In the genomic region with DNA sequence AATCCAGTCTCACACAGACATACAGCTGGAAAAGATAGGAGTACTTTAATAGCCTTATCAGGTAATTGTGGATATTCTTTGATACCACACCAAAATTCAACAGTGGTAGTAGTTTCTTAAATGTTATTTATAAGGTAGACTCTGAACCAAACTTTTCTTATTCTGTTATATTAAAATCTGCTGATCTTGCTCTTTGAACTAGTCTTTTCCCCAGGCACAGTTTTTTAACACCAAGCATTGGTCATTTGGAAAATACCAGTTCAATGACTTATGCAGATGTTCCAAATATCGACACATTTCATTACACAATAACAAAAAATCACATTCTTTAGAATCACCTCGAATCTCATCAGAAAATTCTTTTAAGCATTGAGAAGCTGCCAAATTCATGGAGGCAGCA, we compare ENCODE assay signal across 29 cellular contexts.
"Had no signal": no experiment of that assay in that cellular context is flagged by ENCODE, and none has a peak within 500 bp of the region (broad histone marks: within the 10 kb centered on the region; RNA-seq: fewer than 3 reads in every experiment).

No MANE protein-coding gene starts in this region.

- DNase-seq: natural killer cell; occipital lobe; ovary; posterior cingulate gyrus; psoas muscle; right cardiac atrium; right lobe of liver; sigmoid colon; small intestine; stimulated activated CD4-positive, alpha-beta T cell treated with anti-CD3 and anti-CD28 coated beads, Interleukin-1b, Interleukin-23, amount 100 ng/mL, for 48 hours; stimulated activated CD4-positive, alpha-beta T cell treated with anti-CD3 and anti-CD28 coated beads, Interleukin-4, amount 100 ng/mL, for 1 hour; stimulated activated CD4-positive, alpha-beta T cell treated with anti-CD3 and anti-CD28 coated beads, Interleukin-4, amount 100 ng/mL, for 4 hours; stimulated activated CD8-positive, alpha-beta memory T cell treated with anti-CD3 and anti-CD28 coated beads, Interleukin-4, amount 100 ng/mL, for 48 hours; stimulated activated naive CD4-positive, alpha-beta T cell; stimulated activated naive CD8-positive, alpha-beta T cell treated with anti-CD3 and anti-CD28 coated beads, Interleukin-15, amount 100 ng/mL, for 72 hours; stimulated activated naive CD8-positive, alpha-beta T cell treated with anti-CD3 and anti-CD28 coated beads, Interleukin-15, Interleukin-2, amounts not matched to agents 100 U/mL and 50 U/mL, for 24 hours; substantia nigra; testis; tibial artery; transverse colon; upper lobe of right lung; uterus had no signal

- H3K9me3 Mint-ChIP-seq: natural killer cell; nephron; neural progenitor cell; stimulated activated memory B cell treated with anti-CD40 and anti-IgM and Interleukin-4, amounts not matched to agents 10 μg/mL and 1 μg/mL and 100 μg/mL, for 72 hours; stimulated activated naive CD8-positive, alpha-beta T cell treated with anti-CD3 and anti-CD28 coated beads, Interleukin-15, amount 100 ng/mL, for 72 hours; type B pancreatic cell had no signal

- FAIRE-seq: small intestine had no signal

- ATAC-seq: natural killer cell; psoas muscle; right cardiac atrium; stimulated activated memory B cell treated with anti-CD40 and anti-IgM and Interleukin-4, amounts not matched to agents 10 μg/mL and 1 μg/mL and 100 μg/mL, for 72 hours; stimulated activated naive CD8-positive, alpha-beta T cell treated with anti-CD3 and anti-CD28 coated beads, Interleukin-15, amount 100 ng/mL, for 72 hours; stimulated activated naive CD8-positive, alpha-beta T cell treated with anti-CD3 and anti-CD28 coated beads, Interleukin-15, Interleukin-2, amounts not matched to agents 100 U/mL and 50 U/mL, for 24 hours; upper lobe of right lung had no signal

- H3K4me3 ChIP-seq: neural progenitor cell, ovary, psoas muscle, right lobe of liver, sigmoid colon, suprapubic skin, testis, tibial artery, transverse colon, upper lobe of right lung, uterus had no signal

- H3K36me3 ChIP-seq: neural progenitor cell, ovary, uterus had no signal

- H3K9me3 ChIP-seq: ovary, psoas muscle, right lobe of liver, sigmoid colon, suprapubic skin, testis, tibial artery, transverse colon, upper lobe of right lung, uterus had no signal

- H3K27me3 ChIP-seq: neural progenitor cell, ovary, right lobe of liver, sigmoid colon, suprapubic skin, testis, tibial artery, transverse colon, upper lobe of right lung, uterus had no signal

- H3K4me2 ChIP-seq: neural progenitor cell had no signal

- H3K9ac ChIP-seq: neural progenitor cell, parathyroid adenoma had no signal

- H3K36me3 Mint-ChIP-seq: type B pancreatic cell had no signal

- H3K27ac Mint-ChIP-seq: natural killer cell; nephron; neural progenitor cell; progenitor cell of endocrine pancreas; stimulated activated memory B cell treated with anti-CD40 and anti-IgM and Interleukin-4, amounts not matched to agents 10 μg/mL and 1 μg/mL and 100 μg/mL, for 72 hours; stimulated activated naive CD8-positive, alpha-beta T cell treated with anti-CD3 and anti-CD28 coated beads, Interleukin-15, amount 100 ng/mL, for 72 hours; type B pancreatic cell had no signal

- H3K79me2 ChIP-seq: parathyroid adenoma had no signal

- H2AFZ ChIP-seq: neural progenitor cell, parathyroid adenoma had no signal

- H3K27ac ChIP-seq: neural progenitor cell, ovary, parathyroid adenoma, psoas muscle, sigmoid colon, suprapubic skin, testis, tibial artery, transverse colon, upper lobe of right lung, uterus had no signal

- H3K4me1 ChIP-seq: parathyroid adenoma, psoas muscle, right lobe of liver had no signal
